Comparison of ENCODE assay signal across 8 cellular contexts in the genomic region with DNA sequence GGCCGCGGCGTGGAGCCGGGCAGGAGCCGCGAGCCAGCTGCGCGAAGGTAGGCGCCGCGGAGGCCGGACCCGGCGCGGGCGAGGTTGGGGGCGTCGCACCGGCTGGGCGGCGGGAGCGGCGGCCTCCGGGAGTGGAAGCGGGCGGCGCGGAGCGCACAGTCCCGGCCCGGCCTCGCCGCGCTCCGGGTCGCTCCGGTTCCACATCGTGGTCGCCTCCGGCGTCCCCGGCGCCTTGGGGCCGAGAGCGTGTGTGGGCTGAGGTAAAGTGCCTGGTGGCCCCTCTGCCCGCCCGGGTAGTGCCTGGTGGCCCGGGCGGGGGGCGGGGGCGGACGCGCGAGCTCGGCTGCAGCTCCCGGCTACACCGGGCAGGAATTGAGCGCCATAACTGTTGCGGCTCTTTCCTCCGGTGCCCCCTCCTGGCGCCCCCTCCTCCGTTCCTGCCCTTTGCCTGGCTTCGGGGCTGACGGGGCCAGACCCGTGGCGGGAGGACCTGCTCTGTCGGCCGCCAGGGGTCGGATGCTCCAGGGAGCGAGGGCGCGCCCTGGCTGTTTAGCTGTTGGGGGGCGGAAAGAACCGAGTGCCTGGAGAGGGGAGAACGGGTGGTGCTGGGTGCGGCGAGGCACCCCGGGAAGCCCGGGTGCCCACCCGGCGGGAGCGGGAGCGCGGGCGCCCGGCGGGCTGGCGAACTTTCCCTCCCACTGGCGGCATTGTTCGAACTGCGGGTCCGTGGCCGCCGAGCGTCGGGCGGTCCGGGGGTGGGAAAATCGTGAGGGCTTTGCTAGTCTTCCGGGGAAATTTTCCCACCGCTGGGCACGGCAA. TPM values are rescaled to one million over a fixed set of nuclear protein-coding genes. Genes with fewer than 3 reads are reported as not detected.
DNase-seq lines count a peak whose midpoint lies in the region; ATAC-seq lines count a peak whose summit lies in the region.

No MANE protein-coding gene starts in this region.

- peaks cover 6% of the 10 kb centered on the region for H3K4me1 Mint-ChIP-seq in central memory CD8-positive, alpha-beta T cell

- no peaks in the 10 kb centered on the region for H3K9me3 ChIP-seq in HUES6 (ENCODE audit: control insufficient read depth, insufficient read depth, low read depth, low read length)

- peak overlapping the region; percentile 73 for H3K9ac ChIP-seq in HUES6 (ENCODE audit: low read length)

- H3K9me3 Mint-ChIP-seq in central memory CD8-positive, alpha-beta T cell: no peaks in the 10 kb centered on the region

- H3K4me1 ChIP-seq in HUES6 (ENCODE audit: control insufficient read depth, insufficient read depth, low read length): peaks cover 12% of the 10 kb centered on the region

- H3K27me3 ChIP-seq in HUES6 (ENCODE audit: control insufficient read depth, insufficient read depth, low read length): no peaks in the 10 kb centered on the region

- DNase-seq in activated T-cell treated with anti-CD3 and anti-CD28 coated beads for 48 hours (ENCODE audit: low read depth) (peak; percentile 10), activated T-cell treated with anti-CD3 and anti-CD28 coated beads for 4 hours (no peak), T follicular helper cell (ENCODE audit: low read depth) (peak; percentile 10), left colon (peak; percentile 30 to 52)
- no peak for DNase-seq in central memory CD8-positive, alpha-beta T cell (ENCODE audit: low spot score in 2 of 2)
- peak; percentile 6 to 12 for DNase-seq in stimulated activated CD8-positive, alpha-beta memory T cell treated with anti-CD3 and anti-CD28 coated beads, Interleukin-2, amount 100 ng/mL, for 48 hours (ENCODE audit: low read depth in 2 of 2)

- peak overlapping the region; percentile 70 for H3K4me3 Mint-ChIP-seq in central memory CD8-positive, alpha-beta T cell

- peak overlapping the region; percentile 63 for H3K4me3 ChIP-seq in HUES6 (ENCODE audit: low read depth, low read length)

- peak; percentile 40 for ATAC-seq in central memory CD8-positive, alpha-beta T cell (replicated peaks; ENCODE audit: extremely low read depth, poor library complexity, severe bottlenecking)
- ATAC-seq in left colon (peak; percentile 63), HG02763 (IDR thresholded peaks at IDR 0.05; ENCODE audit: unreplicated experiment) (no peak)

- H3K27ac Mint-ChIP-seq in central memory CD8-positive, alpha-beta T cell (ENCODE audit: low read depth): no peak overlapping the region

- H3K27ac ChIP-seq in HUES6 (ENCODE audit: low read depth, low read length): peak overlapping the region; percentile 39; the same call in 1 of the 2 replicates

- H3K27me3 Mint-ChIP-seq in central memory CD8-positive, alpha-beta T cell: peaks cover 39% of the 10 kb centered on the region

- intact Hi-C loops in left colon (cut with DNase I, micrococcal nuclease): no loop called here

- H3K36me3 ChIP-seq in HUES6 (ENCODE audit: control insufficient read depth, insufficient read depth, low read length): no peaks in the 10 kb centered on the region

- H3K36me3 Mint-ChIP-seq in central memory CD8-positive, alpha-beta T cell (ENCODE audit: insufficient read depth): peaks cover 2% of the 10 kb centered on the region

RNA-seq across cellular contexts. Expression of a gene that starts 0.7 kb away (rescaled TPM):
- 1 to 10 TPM; 7.0 to 7.4 TPM for total RNA-seq in left colon

Comparison
In these comparisons a context has a peak if more than half of its experiments do, and no peak if none do; other contexts are left out.
1. DNase-seq: peak in activated T-cell treated with anti-CD3 and anti-CD28 coated beads for 48 hours (single experiment), T follicular helper cell (single experiment), left colon (2 of 2) and stimulated activated CD8-positive, alpha-beta memory T cell treated with anti-CD3 and anti-CD28 coated beads, Interleukin-2, amount 100 ng/mL, for 48 hours (2 of 2); none in activated T-cell treated with anti-CD3 and anti-CD28 coated beads for 4 hours (single experiment) and central memory CD8-positive, alpha-beta T cell (0 of 2).